Comparison of ENCODE assay signal across 8 cellular contexts in genomic region chr11:60906132-60906972, GRCh38. TPM values are rescaled to one million over a fixed set of nuclear protein-coding genes. Genes with fewer than 3 reads are reported as not detected.
DNase-seq lines count a peak whose midpoint lies in the region; ATAC-seq and TF ChIP-seq lines count a peak whose summit lies in the region.

PRPF19 (minus strand) TSS chr11:60906585; CDS start chr11:60906382, 203 bp downstream.

- WGBS in ovary, 3 donors = 0 to 1% (median 0%) methylated on average over 50 to 75 of the region's 75 CpGs
- 0% methylated on average over 23 to 40 of the region's 75 CpGs for WGBS in thyroid gland, 2 donors

- peak; percentile 96 for DNase-seq in NCI-H1105 (lab: John Stamatoyannopoulos, UW)
- peak; percentile 97 for DNase-seq in SKM-1 treated with dmso at 0.1 percent for 144 hours (lab: John Stamatoyannopoulos, UW; ENCODE audit: unreplicated experiment)
- peak; percentile 99 for DNase-seq in glutamatergic neuron
- peak; percentile 95 to 99 (median 98) for DNase-seq in ovary
- DNase-seq in thyroid gland = peak; percentile 96 to 98

- H3K9me3 ChIP-seq in ovary (no peaks in the 10 kb centered on the region), thyroid gland (no peaks in the 10 kb centered on the region)

- H3K9me3 Mint-ChIP-seq in activated naive CD8-positive, alpha-beta T cell (ENCODE audit: low read depth) = no peaks in the 10 kb centered on the region
- peaks cover 2% of the 10 kb centered on the region for H3K9me3 Mint-ChIP-seq in glutamatergic neuron (ENCODE audit: unreplicated experiment)

- TF ChIP-seq EP300 in ovary (IDR thresholded peaks at IDR 0.05) = no peak

- H3K36me3 ChIP-seq in ovary = no peaks in the 10 kb centered on the region
- peaks cover 13 to 22% of the 10 kb centered on the region in 2 donors for H3K36me3 ChIP-seq in thyroid gland

- TF ChIP-seq CTCF in glutamatergic neuron (IDR thresholded peaks at IDR 0.05; ENCODE audit: partially characterized antibody, unreplicated experiment) (no peak), ovary (IDR thresholded peaks at IDR 0.05) (no peak), thyroid gland (IDR thresholded peaks at IDR 0.05) (no peak)

- H3K4me3 Mint-ChIP-seq in activated naive CD8-positive, alpha-beta T cell = peak within 1 kb of the TSS; percentile 91
- peak within 1 kb of the TSS; percentile 92 for H3K4me3 Mint-ChIP-seq in glutamatergic neuron (ENCODE audit: unreplicated experiment)

- intact Hi-C loops in ovary (cut with DNase I) = no loop called here
- intact Hi-C loops in thyroid gland (cut with DNase I) = no loop called here

- H3K4me1 Mint-ChIP-seq in activated naive CD8-positive, alpha-beta T cell (ENCODE audit: low read depth) = peaks cover 49% of the 10 kb centered on the region
- H3K4me1 Mint-ChIP-seq in glutamatergic neuron (ENCODE audit: low read depth, unreplicated experiment) = peaks cover 15% of the 10 kb centered on the region

- peak within 1 kb of the TSS; percentile 98 for H3K27ac Mint-ChIP-seq in activated naive CD8-positive, alpha-beta T cell
- peak within 1 kb of the TSS; percentile 69 for H3K27ac Mint-ChIP-seq in glutamatergic neuron (ENCODE audit: unreplicated experiment)

- TF ChIP-seq POLR2A in ovary (IDR thresholded peaks at IDR 0.05) (peak; percentile 78), thyroid gland (IDR thresholded peaks at IDR 0.05) (peak in 1 of 2 donors; percentile 85)

- ATAC-seq in HG02623 (IDR thresholded peaks at IDR 0.05; ENCODE audit: unreplicated experiment) = peak; percentile 70

- peak within 1 kb of the TSS; percentile 96 for H3K4me3 ChIP-seq in GM08714 (ENCODE audit: low read length)
- peak within 1 kb of the TSS; percentile 97 for H3K4me3 ChIP-seq in ovary
- H3K4me3 ChIP-seq in thyroid gland (replicated peaks in 1 of 3) = peak within 1 kb of the TSS; percentile 54 to 98 (median 78)

- no peaks in the 10 kb centered on the region for H3K27me3 ChIP-seq in ovary
- H3K27me3 ChIP-seq in thyroid gland = no peaks in the 10 kb centered on the region

- no peaks in the 10 kb centered on the region for H3K27me3 Mint-ChIP-seq in activated naive CD8-positive, alpha-beta T cell
- peaks cover 10% of the 10 kb centered on the region for H3K27me3 Mint-ChIP-seq in glutamatergic neuron (ENCODE audit: unreplicated experiment)

- H3K36me3 Mint-ChIP-seq in activated naive CD8-positive, alpha-beta T cell = peaks cover 13% of the 10 kb centered on the region
- H3K36me3 Mint-ChIP-seq in glutamatergic neuron (ENCODE audit: unreplicated experiment) = peaks cover 13% of the 10 kb centered on the region

- H3K4me1 ChIP-seq in ovary (ENCODE audit: insufficient read depth) = peaks cover 9% of the 10 kb centered on the region
- H3K4me1 ChIP-seq in thyroid gland = peaks cover 15 to 21% of the 10 kb centered on the region in 2 donors

- H3K27ac ChIP-seq in ovary = peak within 1 kb of the TSS; percentile 74 to 78
- H3K27ac ChIP-seq in thyroid gland = peak within 1 kb of the TSS; percentile 74 to 88 (median 78)

RNA-seq across cellular contexts. Expression of gene PRPF19, which starts in this region (rescaled TPM):
- total RNA-seq in glutamatergic neuron (ENCODE audit: unreplicated experiment) (74.4 TPM), ovary (100 to 1,000 TPM in 2 of 7 donors, 10 to 100 TPM in 5; 44.1 to 109 (median 97.2) TPM), thyroid gland (10 to 100 TPM; 38.0 to 94.4 (median 71.5) TPM)
- 10 to 100 TPM; 66.2 to 73.4 TPM for polyA plus RNA-seq in ovary

Comparison
In these comparisons a context has a peak if more than half of its experiments do, and no peak if none do; other contexts are left out.
1. Peak in every context shown above with its lines: DNase-seq, ATAC-seq, H3K4me3 ChIP-seq and H3K27ac ChIP-seq.